ENCODE assay signal across 34 cellular contexts in genomic region chr18:52152036-52152435, GRCh38.
DNase-seq lines count a peak whose midpoint lies in the region; ATAC-seq, FAIRE-seq and TF ChIP-seq lines count a peak whose summit lies in the region.
"Had no signal": no experiment of that assay in that cellular context is flagged by ENCODE, and none has a peak within 500 bp of the region (broad histone marks: within the 10 kb centered on the region; RNA-seq: fewer than 3 reads in every experiment).

No MANE protein-coding gene starts in this region.

- ATAC-seq in GM19043 (IDR thresholded peaks at IDR 0.05; ENCODE audit: low read depth, unreplicated experiment), result peak; percentile 74
- ATAC-seq in HG02885 (IDR thresholded peaks at IDR 0.05; ENCODE audit: poor library complexity, unreplicated experiment), result peak; percentile 54
- no peak for ATAC-seq in HG02981 (IDR thresholded peaks at IDR 0.05; ENCODE audit: unreplicated experiment)
- ATAC-seq: activated CD8-positive, alpha-beta memory T cell treated with anti-CD3 and anti-CD28 coated beads, Interleukin-2, amount 10 ng/mL, durations not matched to agents 7 days and 5 days; lower lobe of right lung had no signal

- no peak overlapping the region for H3K9ac ChIP-seq in adipocyte (ENCODE audit: low read length)

- no peaks in the 10 kb centered on the region for H3K36me3 ChIP-seq in adipocyte (ENCODE audit: control insufficient read depth, insufficient read depth, low read length, severe bottlenecking)
- H3K36me3 ChIP-seq: adrenal gland, colonic mucosa, lower lobe of right lung, ovary, right atrium auricular region, upper lobe of left lung, WERI-Rb-1 had no signal

- intact Hi-C loops in dorsolateral prefrontal cortex (cut with DNase I), result no loop called here

- H3K27ac ChIP-seq in dorsolateral prefrontal cortex, result no peak overlapping the region
- H3K27ac ChIP-seq: adrenal gland, C4-2B, colonic mucosa, lower lobe of right lung, ovary, right atrium auricular region, upper lobe of left lung, WERI-Rb-1 had no signal

- H3K27me3 ChIP-seq in adipocyte (replicated peaks; ENCODE audit: control insufficient read depth, insufficient read depth, low read length) (no peaks in the 10 kb centered on the region), dorsolateral prefrontal cortex (no peaks in the 10 kb centered on the region)
- H3K27me3 ChIP-seq: adrenal gland, colonic mucosa, ovary, right atrium auricular region, upper lobe of left lung had no signal

- H3K9me3 ChIP-seq in adipocyte (ENCODE audit: control insufficient read depth, low read length), result peaks cover 6% of the 10 kb centered on the region
- H3K9me3 ChIP-seq: adrenal gland, colonic mucosa, lower lobe of right lung, ovary, right atrium auricular region, upper lobe of left lung had no signal

- DNase-seq in adipocyte (ENCODE audit: low read depth), result peak; percentile 0
- DNase-seq in renal cortical epithelial cell (ENCODE audit: low read depth), result peak; percentile 69
- no peak for DNase-seq in urothelium cell line (ENCODE audit: low spot score)
- no peak for DNase-seq in dorsolateral prefrontal cortex
- DNase-seq: activated CD4-positive, alpha-beta T cell treated with anti-CD3 and anti-CD28 coated beads, Interleukin-2, amount 10 ng/mL, durations not matched to agents 7 days and 5 days; activated CD8-positive, alpha-beta memory T cell treated with anti-CD3 and anti-CD28 coated beads, Interleukin-2, amount 10 ng/mL, durations not matched to agents 7 days and 5 days; activated naive CD4-positive, alpha-beta T cell; activated T-cell treated with anti-CD3 and anti-CD28 coated beads, Interleukin-2, amount 50 U/mL, for 48 hours; adrenal gland; colonic mucosa; DMS79; effector memory CD4-positive, alpha-beta T cell; erythroblast; GF-D8; H9; KBM-7; lower lobe of right lung; NCI-H1694; nephron progenitor cell; NK-92 treated with Interleukin-12 subunit alpha and Interleukin-12 subunit beta, amount 100 ng/mL, for 24 hours; ovary; stimulated activated CD4-positive, alpha-beta T cell treated with anti-CD3 and anti-CD28 coated beads, Interleukin-1b, Interleukin-23, amount 100 ng/mL, for 48 hours; SW 1271; T-helper 9 cell; upper lobe of left lung; WERI-Rb-1 had no signal

- H3K4me3 ChIP-seq in adipocyte (ENCODE audit: low read length) (no peak overlapping the region), dorsolateral prefrontal cortex (no peak overlapping the region)
- H3K4me3 ChIP-seq: adrenal gland, colonic mucosa, lower lobe of right lung, ovary, right atrium auricular region, smooth muscle cell, upper lobe of left lung had no signal

- TF ChIP-seq CTCF in dorsolateral prefrontal cortex (IDR thresholded peaks at IDR 0.05 in 54 of 56, conservative IDR thresholded peaks at IDR 0.05 in 2 of 56; ENCODE audit: low read depth in 1 of 56, partially characterized antibody in 56 of 56), result no peak

- no peak for FAIRE-seq in urothelium cell line (lab: Jason Lieb, UNC)
- FAIRE-seq: bronchial epithelial cell, RCC 7860 had no signal

- no peaks in the 10 kb centered on the region for H3K4me1 ChIP-seq in adipocyte (ENCODE audit: control insufficient read depth, insufficient read depth, low read length)
- H3K4me1 ChIP-seq: adrenal gland, colonic mucosa, lower lobe of right lung, right atrium auricular region, upper lobe of left lung had no signal

Comparison
In these comparisons a context has a peak if more than half of its experiments do, and no peak if none do; other contexts are left out.
1. DNase-seq: peak in adipocyte (single experiment) and renal cortical epithelial cell (single experiment); none in urothelium cell line (single experiment) and dorsolateral prefrontal cortex (0 of 10).